ENCODE assay signal across 12 cellular contexts in genomic region chr11:122807731-122808485, GRCh38. TPM values are rescaled to one million over a fixed set of nuclear protein-coding genes. Genes with fewer than 3 reads are reported as not detected.
A peak's percentile ranks its signal among the peaks of the same experiment; 100 is the strongest.
DNase-seq lines count a peak whose midpoint lies in the region; ATAC-seq and TF ChIP-seq lines count a peak whose summit lies in the region.
"Had no signal": no experiment of that assay in that cellular context is flagged by ENCODE, and none has a peak within 500 bp of the region (broad histone marks: within the 10 kb centered on the region; RNA-seq: fewer than 3 reads in every experiment).

No MANE protein-coding gene starts in this region.

- peaks cover 73% of the 10 kb centered on the region for H3K36me3 Mint-ChIP-seq in stimulated activated naive CD8-positive, alpha-beta T cell treated with anti-CD3 and anti-CD28 coated beads, Interleukin-15, Interleukin-2, amounts not matched to agents 100 ng/mL and 50 ng/mL, for 24 hours (ENCODE audit: low read depth)
- peaks cover 12% of the 10 kb centered on the region for H3K36me3 Mint-ChIP-seq in effector memory CD8-positive, alpha-beta T cell (ENCODE audit: insufficient read depth)

- in situ Hi-C loops in transverse colon (cut with MboI; ENCODE audit: low pct_ligation_motif_present in 1 of 4, low pct_unique_long_range_greater_than_20kb in 1 of 4, low sequenced_read_pairs in 3 of 4) = no loop called here

- TF ChIP-seq EP300 in transverse colon (IDR thresholded peaks at IDR 0.05; ENCODE audit: low read depth) = no peak

- H3K4me1 ChIP-seq in adipocyte (ENCODE audit: control insufficient read depth, insufficient read depth, low read length) (peaks cover 45% of the 10 kb centered on the region), mesodermal cell (ENCODE audit: control insufficient read depth, insufficient read depth, low read length, poor library complexity, severe bottlenecking) (peaks cover 19% of the 10 kb centered on the region), transverse colon (peaks cover 0 to 4% (median 0%) of the 10 kb centered on the region in 4 donors)
- H3K4me1 ChIP-seq: BE2C had no signal

- peaks cover 71% of the 10 kb centered on the region for H3K4me1 Mint-ChIP-seq in stimulated activated naive CD8-positive, alpha-beta T cell treated with anti-CD3 and anti-CD28 coated beads, Interleukin-15, Interleukin-2, amounts not matched to agents 100 ng/mL and 50 ng/mL, for 24 hours (ENCODE audit: low read depth)
- peaks cover 14 to 17% of the 10 kb centered on the region in 2 donors for H3K4me1 Mint-ChIP-seq in effector memory CD8-positive, alpha-beta T cell (ENCODE audit: low read depth in 2 of 2)

- WGBS in mesodermal cell (ENCODE audit: insufficient coverage in 2 of 2), 2 experiments = 92 to 93% methylated on average over 2 to 5 of the region's 8 CpGs
- WGBS in transverse colon (ENCODE audit: low coverage in 1 of 2), 2 donors = 88 to 92% methylated on average over 4 to 8 of the region's 8 CpGs

- DNase-seq in stimulated activated naive CD8-positive, alpha-beta T cell treated with anti-CD3 and anti-CD28 coated beads, Interleukin-15, Interleukin-2, amounts not matched to agents 100 U/mL and 50 U/mL, for 24 hours = no peak
- DNase-seq in adipocyte (ENCODE audit: low read depth) (peak; percentile 37), NCI-H2081 treated with DMSO at 0.1 percent for 48 hours (lab: John Stamatoyannopoulos, UW) (no peak), transverse colon (no peak)
- DNase-seq in effector memory CD8-positive, alpha-beta T cell = no peak
- DNase-seq: BE2C; NCI-H187; stimulated activated CD4-positive, alpha-beta T cell treated with anti-CD3 and anti-CD28 coated beads, Interleukin-4, amount 100 ng/mL, for 4 hours had no signal

- H3K27me3 ChIP-seq in adipocyte (replicated peaks; ENCODE audit: control insufficient read depth, insufficient read depth, low read length) (no peaks in the 10 kb centered on the region), transverse colon (no peaks in the 10 kb centered on the region)
- H3K27me3 ChIP-seq: BE2C had no signal

- peak overlapping the region; percentile 50 for H3K9ac ChIP-seq in adipocyte (ENCODE audit: low read length)

- TF ChIP-seq POLR2A in transverse colon (IDR thresholded peaks at IDR 0.05) = no peak

- H3K27ac Mint-ChIP-seq in stimulated activated naive CD8-positive, alpha-beta T cell treated with anti-CD3 and anti-CD28 coated beads, Interleukin-15, Interleukin-2, amounts not matched to agents 100 ng/mL and 50 ng/mL, for 24 hours = peak overlapping the region; percentile 80
- H3K27ac Mint-ChIP-seq in effector memory CD8-positive, alpha-beta T cell = peak overlapping the region in 1 of 2 donors; percentile 32

- H3K4me3 Mint-ChIP-seq in stimulated activated naive CD8-positive, alpha-beta T cell treated with anti-CD3 and anti-CD28 coated beads, Interleukin-15, Interleukin-2, amounts not matched to agents 100 ng/mL and 50 ng/mL, for 24 hours = peak overlapping the region; percentile 67
- no peak overlapping the region for H3K4me3 Mint-ChIP-seq in effector memory CD8-positive, alpha-beta T cell

- no peak for TF ChIP-seq CTCF in transverse colon (IDR thresholded peaks at IDR 0.05)

- H3K27ac ChIP-seq in mesodermal cell (ENCODE audit: low read depth, low read length, severe bottlenecking) (peak overlapping the region; percentile 1), transverse colon (no peak overlapping the region)

- intact Hi-C loops in transverse colon (cut with DNase I; ENCODE audit: low total_unique reads) = no loop called here

- H3K4me3 ChIP-seq in adipocyte (ENCODE audit: low read length) (no peak overlapping the region), mesodermal cell (ENCODE audit: extremely low read depth, insufficient read depth, low read length, poor library complexity, severe bottlenecking) (no peak overlapping the region), transverse colon (no peak overlapping the region)

- H3K36me3 ChIP-seq in adipocyte (ENCODE audit: control insufficient read depth, insufficient read depth, low read length, severe bottlenecking) = peaks cover 35% of the 10 kb centered on the region
- peaks cover 67% of the 10 kb centered on the region for H3K36me3 ChIP-seq in mesodermal cell (ENCODE audit: control insufficient read depth, insufficient read depth, low read length)
- H3K36me3 ChIP-seq in transverse colon = no peaks in the 10 kb centered on the region
- H3K36me3 ChIP-seq: BE2C had no signal

- ATAC-seq in stimulated activated naive CD8-positive, alpha-beta T cell treated with anti-CD3 and anti-CD28 coated beads, Interleukin-15, Interleukin-2, amounts not matched to agents 100 U/mL and 50 U/mL, for 24 hours = no peak
- ATAC-seq in effector memory CD8-positive, alpha-beta T cell (replicated peaks) = no peak
- no peak for ATAC-seq in HG02798 (IDR thresholded peaks at IDR 0.05; ENCODE audit: poor library complexity, unreplicated experiment)
- ATAC-seq: Panc1 had no signal

- H3K27me3 Mint-ChIP-seq in stimulated activated naive CD8-positive, alpha-beta T cell treated with anti-CD3 and anti-CD28 coated beads, Interleukin-15, Interleukin-2, amounts not matched to agents 100 ng/mL and 50 ng/mL, for 24 hours = no peaks in the 10 kb centered on the region
- no peaks in the 10 kb centered on the region for H3K27me3 Mint-ChIP-seq in effector memory CD8-positive, alpha-beta T cell

- no peaks in the 10 kb centered on the region for H3K9me3 ChIP-seq in adipocyte (ENCODE audit: control insufficient read depth, low read length)
- H3K9me3 ChIP-seq in mesodermal cell (ENCODE audit: control insufficient read depth, low read length) = no peaks in the 10 kb centered on the region
- no peaks in the 10 kb centered on the region for H3K9me3 ChIP-seq in transverse colon
- H3K9me3 ChIP-seq: BE2C had no signal

- H3K9me3 Mint-ChIP-seq in stimulated activated naive CD8-positive, alpha-beta T cell treated with anti-CD3 and anti-CD28 coated beads, Interleukin-15, Interleukin-2, amounts not matched to agents 100 ng/mL and 50 ng/mL, for 24 hours = no peaks in the 10 kb centered on the region
- no peaks in the 10 kb centered on the region for H3K9me3 Mint-ChIP-seq in effector memory CD8-positive, alpha-beta T cell

RNA-seq across cellular contexts. Expression of gene CRTAM, which starts 30.4 kb away (rescaled TPM):
- polyA plus RNA-seq in mesodermal cell (2013, experiment 1 of 2) = not detected
- polyA plus RNA-seq in mesodermal cell (2013, experiment 2 of 2) = not detected
- total RNA-seq in transverse colon = 1 to 10 TPM in 1 of 4 donors, under 1 TPM in 1, not detected in 2; 0.41 to 1.7 TPM
